16 cellular contexts compared by ENCODE assay signal in the genomic region with DNA sequence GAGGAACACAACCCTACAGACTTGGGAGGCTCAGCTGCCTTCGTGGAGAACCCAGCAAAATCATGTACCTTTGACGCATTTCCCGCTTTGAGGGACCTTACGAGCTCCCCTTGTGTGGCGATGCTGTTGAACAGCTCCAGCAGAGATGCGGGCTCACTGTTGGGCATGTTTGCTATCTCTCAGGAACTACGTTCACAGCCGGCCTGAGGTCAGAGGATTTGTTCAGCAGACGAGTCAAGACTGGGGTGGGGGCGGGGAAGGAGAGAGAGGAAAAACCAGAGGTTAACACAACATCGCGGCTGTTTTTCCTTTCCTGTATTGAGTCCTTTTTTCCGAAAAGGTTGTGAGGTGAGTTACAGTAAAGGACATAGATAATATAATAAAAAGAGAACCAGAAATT. TPM values are rescaled to one million over a fixed set of nuclear protein-coding genes. Genes with fewer than 3 reads are reported as not detected.
"Had no signal": no experiment of that assay in that cellular context is flagged by ENCODE, and none has a peak within 500 bp of the region (broad histone marks: within the 10 kb centered on the region; RNA-seq: fewer than 3 reads in every experiment).

No MANE protein-coding gene starts in this region.

- ATAC-seq: SK-N-SH treated with all-trans-retinoic acid at 6 μM for 48 hours, WTC11 had no signal

- H3K4me3 Mint-ChIP-seq: neural crest cell; T-helper 1 cell treated with Interleukin-12 subunit alpha and Interleukin-12 subunit beta and Interleukin-4 antibody, amounts not matched to agents 30 μg/mL and 1 μg/mL, for 36 hours; WTC11 had no signal

- H3K27ac Mint-ChIP-seq: T-helper 1 cell treated with Interleukin-12 subunit alpha and Interleukin-12 subunit beta and Interleukin-4 antibody, amounts not matched to agents 30 μg/mL and 1 μg/mL, for 36 hours; WTC11 had no signal

- H3K9me3 Mint-ChIP-seq: neural crest cell; T-helper 1 cell treated with Interleukin-12 subunit alpha and Interleukin-12 subunit beta and Interleukin-4 antibody, amounts not matched to agents 30 μg/mL and 1 μg/mL, for 36 hours; WTC11 had no signal

- DNase-seq: activated CD4-positive, alpha-beta T cell treated with anti-CD3 and anti-CD28 coated beads, Interleukin-2, amount 50 U/mL, for 4 hours; activated gamma-delta T cell; foreskin melanocyte; heart left ventricle; ovary; SHP77; transverse colon had no signal

RNA-seq across cellular contexts. Expression of a gene that starts 45.9 kb away (rescaled TPM):
- total RNA-seq: ascending aorta, bronchial epithelial cell, heart left ventricle, mesenteric fat pad, neural crest cell, ovary, renal cortical epithelial cell, subcutaneous adipose tissue, WTC11 had no signal
- polyA plus RNA-seq: heart left ventricle, ovary had no signal
